Comparison of ENCODE assay signal across 14 cellular contexts in genomic region chr16:21646091-21646490, GRCh38. TPM values are rescaled to one million over a fixed set of nuclear protein-coding genes. Genes with fewer than 3 reads are reported as not detected.
DNase-seq lines count a peak whose midpoint lies in the region; ATAC-seq and TF ChIP-seq lines count a peak whose summit lies in the region.
"Had no signal": no experiment of that assay in that cellular context is flagged by ENCODE, and none has a peak within 500 bp of the region (broad histone marks: within the 10 kb centered on the region; RNA-seq: fewer than 3 reads in every experiment).

No MANE protein-coding gene starts in this region.

- H3K4me3 ChIP-seq in A673 (ENCODE audit: low read depth, low read length, poor library complexity, severe bottlenecking) (no peak overlapping the region), KMS-11 (IDR thresholded peaks at IDR 0.05; ENCODE audit: insufficient read depth, low read depth, low read length) (no peak overlapping the region), colonic mucosa (no peak overlapping the region), ascending aorta (peak overlapping the region in 1 of 2 donors; percentile 18)

- H3K27me3 ChIP-seq in A673 (replicated peaks; ENCODE audit: insufficient read depth, low read depth, low read length, poor library complexity) (no peaks in the 10 kb centered on the region), KMS-11 (ENCODE audit: insufficient read depth, low read depth) (no peaks in the 10 kb centered on the region), colonic mucosa (no peaks in the 10 kb centered on the region), ascending aorta (no peaks in the 10 kb centered on the region)

- H3K9me3 ChIP-seq in A673 (ENCODE audit: low read depth, low read length, poor library complexity, severe bottlenecking): no peaks in the 10 kb centered on the region
- no peaks in the 10 kb centered on the region for H3K9me3 ChIP-seq in colonic mucosa
- H3K9me3 ChIP-seq in ascending aorta: no peaks in the 10 kb centered on the region

- H3K4me1 Mint-ChIP-seq in naive B cell (peaks cover 34 to 76% (median 54%) of the 10 kb centered on the region in 3 donors), progenitor cell of endocrine pancreas (ENCODE audit: low read depth) (peaks cover 13% of the 10 kb centered on the region)

- POLR2A ChIA-PET in A673 (lab: Charles Lee; ENCODE audit: low non-redundant PET): no interaction called here

- BruUV-seq in A673 (replicated peaks; lab: Mats Ljungman, UMichigan): no TSS peak

- H3K36me3 Mint-ChIP-seq in naive B cell (no peaks in the 10 kb centered on the region), progenitor cell of endocrine pancreas (ENCODE audit: insufficient read depth) (peaks cover 3% of the 10 kb centered on the region)
- H3K36me3 Mint-ChIP-seq: brain had no signal

- H3K27ac Mint-ChIP-seq in naive B cell: peak overlapping the region in 5 of 6 donors; percentile 91 to 98 (median 96)
- H3K27ac Mint-ChIP-seq in progenitor cell of endocrine pancreas: no peak overlapping the region

- ATAC-seq in naive B cell (ENCODE audit: low read depth in 2 of 2): no peak
- no peak for ATAC-seq in GM18867 (IDR thresholded peaks at IDR 0.05; ENCODE audit: unreplicated experiment)

- no peaks in the 10 kb centered on the region for H4K20me1 ChIP-seq in KMS-11 (ENCODE audit: insufficient read depth)

- H3K4me1 ChIP-seq in A673 (ENCODE audit: insufficient read depth, low read length, poor library complexity, severe bottlenecking) (peaks cover 9% of the 10 kb centered on the region), KMS-11 (ENCODE audit: low read depth, poor library complexity, severe bottlenecking) (peaks cover 45% of the 10 kb centered on the region), colonic mucosa (peaks cover 5% of the 10 kb centered on the region), ascending aorta (no peaks in the 10 kb centered on the region)

- H3K27me3 Mint-ChIP-seq in naive B cell (no peaks in the 10 kb centered on the region), progenitor cell of endocrine pancreas (no peaks in the 10 kb centered on the region)
- H3K27me3 Mint-ChIP-seq: brain had no signal

- peaks cover 12% of the 10 kb centered on the region for H3K79me2 ChIP-seq in KMS-11 (ENCODE audit: insufficient read depth, low read depth)

- intact Hi-C loops in A673 (cut with micrococcal nuclease; ENCODE audit: unreplicated experiment): no loop called here
- intact Hi-C loops in colonic mucosa (cut with DNase I): no loop called here
- intact Hi-C loops in ascending aorta (cut with DNase I): no loop called here

- H3K4me3 Mint-ChIP-seq in naive B cell (peak overlapping the region in 7 of 8 donors; percentile 51 to 91 (median 81)), progenitor cell of endocrine pancreas (ENCODE audit: low read depth) (no peak overlapping the region)

- CTCF ChIA-PET in A673 (lab: Charles Lee): interaction anchor here (1.2 kb wide), 1 partner anchor 11 kb away, joined by 4 read pairs; no protein-coding TSS in a partner anchor

- H3K36me3 ChIP-seq in A673 (ENCODE audit: insufficient read depth, low read length, poor library complexity, severe bottlenecking): peaks cover 3% of the 10 kb centered on the region
- H3K36me3 ChIP-seq in KMS-11 (ENCODE audit: insufficient read depth): no peaks in the 10 kb centered on the region
- H3K36me3 ChIP-seq in colonic mucosa: no peaks in the 10 kb centered on the region
- no peaks in the 10 kb centered on the region for H3K36me3 ChIP-seq in ascending aorta

- H3K9me3 Mint-ChIP-seq in naive B cell (no peaks in the 10 kb centered on the region), progenitor cell of endocrine pancreas (ENCODE audit: low read depth) (no peaks in the 10 kb centered on the region)
- H3K9me3 Mint-ChIP-seq: brain, HFFc6 had no signal

- H3K27ac ChIP-seq in A673 (ENCODE audit: low read depth, low read length, poor library complexity, severe bottlenecking) (peak overlapping the region; percentile 35), KMS-11 (peak overlapping the region; percentile 51; the same call in 1 of the 2 replicates), colonic mucosa (peak overlapping the region; percentile 56), ascending aorta (no peak overlapping the region)

- H2AFZ ChIP-seq in KMS-11 (ENCODE audit: low read depth): no peak overlapping the region

- DNase-seq in A673 (ENCODE audit: low spot score) (no peak), colonic mucosa (no peak), naive B cell (no peak), progenitor cell of endocrine pancreas (ENCODE audit: low spot score, unreplicated experiment) (no peak), G401 (ENCODE audit: low spot score) (no peak), ascending aorta (ENCODE audit: low spot score in 2 of 2) (no peak)
- DNase-seq: Calu3; HFFc6; stimulated activated CD4-positive, alpha-beta T cell treated with anti-CD3 and anti-CD28 coated beads, Interleukin-15, amount 100 ng/mL, for 24 hours had no signal

- TF ChIP-seq CTCF in A673 (conservative IDR thresholded peaks at IDR 0.05; ENCODE audit: low read depth, low read length) (no peak), KMS-11 (conservative IDR thresholded peaks at IDR 0.05; ENCODE audit: low read depth, low read length) (no peak), colonic mucosa (IDR thresholded peaks at IDR 0.05) (no peak), progenitor cell of endocrine pancreas (IDR thresholded peaks at IDR 0.05; ENCODE audit: unreplicated experiment) (no peak), ascending aorta (IDR thresholded peaks at IDR 0.05) (no peak)

- H3K4me2 ChIP-seq in KMS-11: peak overlapping the region; percentile 90

- in situ Hi-C loops in G401 (cut with HindIII; ENCODE audit: low sequenced_read_pairs): loop anchor here (5.0 kb wide), 1 partner anchor 41 kb away; no protein-coding TSS in a partner anchor

- H3K9ac ChIP-seq in KMS-11 (no peak overlapping the region), colonic mucosa (ENCODE audit: low read depth in 2 of 2, low read length in 2 of 2) (no peak overlapping the region)

RNA-seq across cellular contexts. Expression of gene IGSF6, which starts 6.3 kb away (rescaled TPM):
- total RNA-seq in A673 (2021) (not detected in 2 replicates), colonic mucosa (1 to 10 TPM; 2.7 to 4.7 TPM), progenitor cell of endocrine pancreas (not detected in 2 replicates), ascending aorta (3.1 TPM)
- polyA plus RNA-seq in naive B cell (ENCODE audit: low read depth in 6 of 6): 1 to 10 TPM in 2 of 6 donors, under 1 TPM in 4; 0.44 to 2.0 (median 0.66) TPM
- total RNA-seq in G401 (2014; rRNA removed; shearing (Covaris generic)): not detected in 2 replicates
- total RNA-seq: Calu3, HFFc6, HT1080, NCI-H460 had no signal

RNA-seq across cellular contexts. Expression of gene OTOA, which starts 17.7 kb away (rescaled TPM):
- total RNA-seq in A673 (2021): 0.13 TPM in 1 of 2 replicates, not detected in the other
- not detected for total RNA-seq in colonic mucosa
- not detected for polyA plus RNA-seq in naive B cell (ENCODE audit: low read depth in 6 of 6)
- 0.07 and 0.13 TPM in 2 replicates for total RNA-seq in progenitor cell of endocrine pancreas
- total RNA-seq in G401 (2014; rRNA removed; shearing (Covaris generic)): 0.10 and 0.74 TPM in 2 replicates
- not detected for total RNA-seq in ascending aorta
- total RNA-seq: HFFc6, NCI-H460 had no signal

RNA-seq across cellular contexts. Expression of gene METTL9, which starts 46.7 kb away (rescaled TPM):
- total RNA-seq in A673 (2021) (145 and 151 TPM in 2 replicates), colonic mucosa (10 to 100 TPM; 83.7 to 90.6 TPM), progenitor cell of endocrine pancreas (143 and 158 TPM in 2 replicates), ascending aorta (168 TPM)
- 100 to 1,000 TPM in 4 of 6 donors, 10 to 100 TPM in 2; 92.8 to 151 (median 110) TPM for polyA plus RNA-seq in naive B cell (ENCODE audit: low read depth in 6 of 6)
- total RNA-seq in G401 (2014; rRNA removed; shearing (Covaris generic)): 288 and 334 TPM in 2 replicates

Comparison
In these comparisons a context has a peak if more than half of its experiments do, and no peak if none do; other contexts are left out.
1. H3K27ac ChIP-seq: peak in A673 (single experiment), KMS-11 (single experiment) and colonic mucosa (single experiment); none in ascending aorta (0 of 2).